ENCODE assay signal across 28 cellular contexts in the genomic region with DNA sequence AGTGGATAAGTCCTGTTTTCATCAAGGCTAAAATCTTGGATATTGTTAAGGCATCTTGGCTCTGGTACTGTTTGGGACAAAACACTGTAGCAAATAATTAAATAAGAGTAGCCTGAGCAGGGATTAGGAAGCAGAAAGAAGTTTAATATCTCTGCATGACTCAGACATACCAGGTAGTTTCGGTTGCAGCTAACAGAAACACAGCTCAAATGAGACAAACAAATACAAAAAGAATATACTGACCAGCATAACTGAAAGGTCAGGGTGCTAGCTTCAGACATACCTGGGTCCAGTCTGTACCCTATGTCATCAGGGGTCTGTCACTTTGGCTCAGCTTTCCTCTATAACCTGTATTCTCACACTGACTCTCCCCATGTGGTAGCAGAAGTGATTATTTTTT.
DNase-seq lines count a peak whose midpoint lies in the region; ATAC-seq, FAIRE-seq and TF ChIP-seq lines count a peak whose summit lies in the region.
"Had no signal": no experiment of that assay in that cellular context is flagged by ENCODE, and none has a peak within 500 bp of the region (broad histone marks: within the 10 kb centered on the region; RNA-seq: fewer than 3 reads in every experiment).

No MANE protein-coding gene starts in this region.

- no peaks in the 10 kb centered on the region for H3K9me3 ChIP-seq in GM12878 (replicated peaks; ENCODE audit: control insufficient read depth, insufficient read depth, low read length)
- H3K9me3 ChIP-seq: lower lobe of right lung, testis, vagina had no signal

- TF ChIP-seq CTCF in KMS-11 (conservative IDR thresholded peaks at IDR 0.05; ENCODE audit: low read depth, low read length) (no peak), GM12878 (IDR thresholded peaks at IDR 0.05 in 2 of 3, conservative IDR thresholded peaks at IDR 0.05 in 1 of 3; ENCODE audit: control insufficient read depth in 2 of 3, extremely low read depth in 1 of 3, insufficient read depth in 1 of 3, low read depth in 3 of 3, low read length in 3 of 3) (no peak)

- H3K36me3 ChIP-seq in KMS-11 (ENCODE audit: insufficient read depth) (no peaks in the 10 kb centered on the region), GM12878 (ENCODE audit: control insufficient read depth in 2 of 2, insufficient read depth in 2 of 2, low read length in 1 of 2) (no peaks in the 10 kb centered on the region)
- H3K36me3 ChIP-seq: lower lobe of right lung, vagina had no signal

- no peak for TF ChIP-seq POLR2A in GM12878 (IDR thresholded peaks at IDR 0.05; ENCODE audit: low read depth, low read length)

- H4K20me1 ChIP-seq in KMS-11 (ENCODE audit: insufficient read depth): no peaks in the 10 kb centered on the region
- no peaks in the 10 kb centered on the region for H4K20me1 ChIP-seq in GM12878 (ENCODE audit: control insufficient read depth, insufficient read depth)

- no peak for DNase-seq in GM12878 (ENCODE audit: low read depth, low spot score)
- peak; percentile 41 for DNase-seq in kidney glomerular epithelial cell (lab: John Stamatoyannopoulos, UW)
- DNase-seq in activated CD4-positive, alpha-beta T cell treated with anti-CD3 and anti-CD28 coated beads for 4 hours: no peak
- DNase-seq in GM03348 (ENCODE audit: low spot score): no peak
- no peak for DNase-seq in RKO (ENCODE audit: low spot score)
- DNase-seq in OCI-M1 (lab: John Stamatoyannopoulos, UW): no peak
- DNase-seq: ACHN; activated CD4-positive, alpha-beta T cell treated with anti-CD3 and anti-CD28 coated beads for 1 hour; activated naive CD4-positive, alpha-beta T cell treated with anti-CD3 and anti-CD28 coated beads, Interleukin-2, amount 50 U/mL, for 16 hours; activated T-cell treated with anti-CD3 and anti-CD28 coated beads, Interleukin-2, amount 50 U/mL, for 48 hours; anterior cingulate cortex; dorsolateral prefrontal cortex; hippocampal formation; lower lobe of right lung; NCI-H187; NCI-H69; stimulated activated CD4-positive, alpha-beta T cell treated with anti-CD3 and anti-CD28 coated beads, Interleukin-2, amount 100 ng/mL, for 24 hours; T-cell; testis had no signal

- WGBS in GM12878 (ENCODE audit: insufficient coverage, insufficient replicate concordance, low lambda C conversion rate, missing lambda C conversion rate): 20% methylated on average over 1 of the region's 1 CpG

- no TSS peak for BruUV-seq in GM12878 (replicated peaks; lab: Mats Ljungman, UMichigan)

- H3K4me2 ChIP-seq in KMS-11 (peak overlapping the region; percentile 80), GM12878 (ENCODE audit: control insufficient read depth, insufficient read depth) (no peak overlapping the region; the same call in 1 of the 2 replicates)

- peak overlapping the region; percentile 36 for H2AFZ ChIP-seq in KMS-11 (ENCODE audit: low read depth)
- H2AFZ ChIP-seq in GM12878 (ENCODE audit: control insufficient read depth, low read depth, low read length): no peak overlapping the region

- H3K9ac ChIP-seq in KMS-11 (peak overlapping the region; percentile 9; the same call in 1 of the 2 replicates), GM12878 (ENCODE audit: control insufficient read depth, insufficient read depth, low read length) (no peak overlapping the region)

- H3K79me2 ChIP-seq in KMS-11 (ENCODE audit: insufficient read depth, low read depth) (no peaks in the 10 kb centered on the region), GM12878 (ENCODE audit: control insufficient read depth, insufficient read depth, low read length) (no peaks in the 10 kb centered on the region)

- SMC1A ChIA-PET in GM12878 (lab: Charles Lee; ENCODE audit: uncharacterized antibody, unreplicated experiment): interaction anchor here (1.0 to 4.4 kb wide), 6 partner anchors 9 to 331 kb away, joined by 3 to 26 read pairs (median 3); no protein-coding TSS in a partner anchor

- in situ Hi-C loops in GM12878 (cut with MboI): no loop called here

- H3K27me3 ChIP-seq in KMS-11 (ENCODE audit: insufficient read depth, low read depth): no peaks in the 10 kb centered on the region
- H3K27me3 ChIP-seq in GM12878 (replicated peaks in 1 of 2; ENCODE audit: control insufficient read depth in 2 of 2, insufficient read depth in 2 of 2, low read length in 1 of 2): peaks cover 0 to 13% of the 10 kb centered on the region in 2 experiments; a peak in 1 of 4 replicates
- H3K27me3 ChIP-seq: testis, vagina had no signal

- peak in 1 of 2 experiments; percentile 25; a peak in 1 of 4 replicates for TF ChIP-seq EP300 in GM12878 (IDR thresholded peaks at IDR 0.05; ENCODE audit: borderline replicate concordance in 1 of 2, control insufficient read depth in 1 of 2, low read depth in 2 of 2, low read length in 2 of 2)

- FAIRE-seq in GM12878 (lab: Jason Lieb, UNC): peak; percentile 13
- FAIRE-seq: D721Med, frontal cortex, TTC549 had no signal

- H3K4me3 ChIP-seq in KMS-11 (IDR thresholded peaks at IDR 0.05; ENCODE audit: insufficient read depth, low read depth, low read length) (no peak overlapping the region), GM12878 (no peak overlapping the region)
- H3K4me3 ChIP-seq: lower lobe of right lung, skin epidermis, testis, vagina had no signal

- H3K4me1 ChIP-seq in KMS-11 (ENCODE audit: low read depth, poor library complexity, severe bottlenecking) (peaks cover 32% of the 10 kb centered on the region), GM12878 (ENCODE audit: control insufficient read depth, insufficient read depth, low read length) (peaks cover 12% of the 10 kb centered on the region)
- H3K4me1 ChIP-seq: lower lobe of right lung, testis, vagina had no signal

- intact Hi-C loops in GM12878 (cut with micrococcal nuclease; ENCODE audit: unreplicated experiment): no loop called here

- peak overlapping the region; percentile 41 for H3K27ac ChIP-seq in KMS-11
- H3K27ac ChIP-seq in GM12878 (ENCODE audit: control insufficient read depth, insufficient read depth): no peak overlapping the region
- H3K27ac ChIP-seq: C4-2B, lower lobe of right lung, skin epidermis, testis, vagina had no signal

- ATAC-seq in GM18511 (IDR thresholded peaks at IDR 0.05; ENCODE audit: unreplicated experiment): peak; percentile 62
- ATAC-seq in GM12878: peak; percentile 94
- ATAC-seq: lower lobe of right lung; stimulated activated effector memory CD8-positive, alpha-beta T cell treated with anti-CD3 and anti-CD28 coated beads, Interleukin-12 subunit alpha, Interleukin-12 subunit beta, amount 100 ng/mL, for 72 hours; T-cell had no signal

- TF ChIP-seq RAD21 in GM12878 (IDR thresholded peaks at IDR 0.05; ENCODE audit: insufficient read depth, low read depth, low read length): no peak

- POLR2A ChIA-PET in GM12878 (lab: Charles Lee): no interaction called here

- CTCF ChIA-PET in GM12878 (lab: Yijun Ruan, JAX): interaction anchor here (0.7 to 1.0 kb wide), 3 partner anchors 11 to 331 kb away, joined by 3 read pairs; no protein-coding TSS in a partner anchor

- RAD21 ChIA-PET in GM12878 (lab: Charles Lee; ENCODE audit: unreplicated experiment): interaction anchor here (1.1 to 1.4 kb wide), 4 partner anchors 9 to 182 kb away, joined by 3 to 5 read pairs (median 4); no protein-coding TSS in a partner anchor

TF ChIP-seq in GM12878, 131 proteins besides CTCF, POLR2A, EP300 and RAD21:
- TF ChIP-seq, protein P1, sequence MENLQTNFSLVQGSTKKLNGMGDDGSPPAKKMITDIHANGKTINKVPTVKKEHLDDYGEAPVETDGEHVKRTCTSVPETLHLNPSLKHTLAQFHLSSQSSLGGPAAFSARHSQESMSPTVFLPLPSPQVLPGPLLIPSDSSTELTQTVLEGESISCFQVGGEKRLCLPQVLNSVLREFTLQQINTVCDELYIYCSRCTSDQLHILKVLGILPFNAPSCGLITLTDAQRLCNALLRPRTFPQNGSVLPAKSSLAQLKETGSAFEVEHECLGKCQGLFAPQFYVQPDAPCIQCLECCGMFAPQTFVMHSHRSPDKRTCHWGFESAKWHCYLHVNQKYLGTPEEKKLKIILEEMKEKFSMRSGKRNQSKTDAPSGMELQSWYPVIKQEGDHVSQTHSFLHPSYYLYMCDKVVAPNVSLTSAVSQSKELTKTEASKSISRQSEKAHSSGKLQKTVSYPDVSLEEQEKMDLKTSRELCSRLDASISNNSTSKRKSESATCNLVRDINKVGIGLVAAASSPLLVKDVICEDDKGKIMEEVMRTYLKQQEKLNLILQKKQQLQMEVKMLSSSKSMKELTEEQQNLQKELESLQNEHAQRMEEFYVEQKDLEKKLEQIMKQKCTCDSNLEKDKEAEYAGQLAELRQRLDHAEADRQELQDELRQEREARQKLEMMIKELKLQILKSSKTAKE (IDR thresholded peaks at IDR 0.05; ENCODE audit: low read depth, poor library complexity, severe bottlenecking): peak; percentile 53
- TF ChIP-seq NR2F1 (conservative IDR thresholded peaks at IDR 0.05) (peak; percentile 77), DPF2 (IDR thresholded peaks at IDR 0.05) (0 out of 2 replicates have a peak, but pooled peaks have one; percentile 10), IKZF1 (conservative IDR thresholded peaks at IDR 0.05) (no peak)
